31 cellular contexts compared by ENCODE assay signal in the genomic region with DNA sequence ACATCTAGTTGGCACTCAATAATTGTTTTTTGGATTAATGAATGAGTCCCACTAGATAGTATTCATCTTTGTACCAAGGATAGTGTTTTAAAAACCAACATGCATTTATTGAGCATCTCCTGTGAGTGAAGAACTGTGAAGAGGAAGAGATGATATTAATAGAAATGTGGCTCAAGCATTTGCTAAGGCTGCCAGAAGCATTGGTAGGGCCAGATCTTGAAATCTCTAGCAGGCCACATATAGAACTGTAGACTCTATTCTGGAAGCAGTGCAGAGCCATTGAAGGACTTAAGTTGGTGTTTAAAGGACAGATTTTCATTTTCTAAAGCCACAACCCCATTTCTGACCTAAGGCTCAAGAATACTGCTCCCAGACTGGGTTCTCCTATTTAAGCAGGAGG.
"Had no signal": no experiment of that assay in that cellular context is flagged by ENCODE, and none has a peak within 500 bp of the region (broad histone marks: within the 10 kb centered on the region; RNA-seq: fewer than 3 reads in every experiment).

No MANE protein-coding gene starts in this region.

- H3K27ac ChIP-seq: adrenal gland, ascending aorta, body of pancreas, brain microvascular endothelial cell, breast epithelium, cardiac muscle cell had no signal

- H3K4me1 ChIP-seq: adrenal gland, ascending aorta, body of pancreas, breast epithelium had no signal

- H3K36me3 ChIP-seq: adrenal gland, ascending aorta, brain microvascular endothelial cell, breast epithelium, cardiac muscle cell had no signal

- H3K9me3 ChIP-seq: adrenal gland, body of pancreas had no signal

- H3K4me3 ChIP-seq: adrenal gland, ascending aorta, body of pancreas, breast epithelium, cardiac muscle cell had no signal

- ATAC-seq: activated naive CD4-positive, alpha-beta T cell treated with anti-CD3 and anti-CD28 coated beads, Interleukin-2, amount 50 U/mL, for 72 hours; activated naive CD8-positive, alpha-beta T cell treated with anti-CD3 and anti-CD28 coated beads, Interleukin-2, amount 50 U/mL, for 24 hours; activated T-cell treated with anti-CD3 and anti-CD28 coated beads, Interleukin-2, amount 50 U/mL, for 4 hours; activated T-cell treated with anti-CD3 and anti-CD28 coated beads, Interleukin-2, amount 50 U/mL, for 72 hours; activated T-helper 17 cell treated with anti-CD3 and anti-CD28 coated beads, Interleukin-2, amount 50 U/mL, for 72 hours; body of pancreas had no signal

- DNase-seq: activated effector memory CD4-positive, alpha-beta T cell treated with anti-CD3 and anti-CD28 coated beads, Interleukin-2, amount 50 U/mL, for 16 hours; activated effector memory CD4-positive, alpha-beta T cell treated with Interleukin-2 at 50 U/mL for 16 hours; activated gamma-delta T cell; activated gamma-delta T cell treated with Interleukin-2 at 50 U/mL for 16 hours; activated naive CD4-positive, alpha-beta T cell; activated naive CD4-positive, alpha-beta T cell treated with anti-CD3 and anti-CD28 coated beads for 36 hours; activated naive CD4-positive, alpha-beta T cell treated with anti-CD3 and anti-CD28 coated beads, Interleukin-2, amount 10 ng/mL, durations not matched to agents 7 days and 5 days; activated naive CD4-positive, alpha-beta T cell treated with anti-CD3 and anti-CD28 coated beads, Interleukin-2, amount 50 U/mL, for 16 hours; activated naive CD4-positive, alpha-beta T cell treated with Interleukin-2 at 50 U/mL for 16 hours; activated naive CD8-positive, alpha-beta T cell treated with anti-CD3 and anti-CD28 coated beads for 36 hours; activated naive CD8-positive, alpha-beta T cell treated with anti-CD3 and anti-CD28 coated beads, Interleukin-2, amount 10 ng/mL, durations not matched to agents 7 days and 5 days; activated naive CD8-positive, alpha-beta T cell treated with anti-CD3 and anti-CD28 coated beads, Interleukin-2, amount 50 U/mL, for 24 hours; activated T-cell treated with anti-CD3 and anti-CD28 coated beads, Interleukin-2, amount 50 U/mL, for 24 hours; activated T-cell treated with anti-CD3 and anti-CD28 coated beads, Interleukin-2, amount 50 U/mL, for 4 hours; activated T-cell treated with anti-CD3 and anti-CD28 coated beads, Interleukin-2, amount 50 U/mL, for 48 hours; activated T-cell treated with anti-CD3 and anti-CD28 coated beads, Interleukin-2, amount 50 U/mL, for 72 hours; adrenal gland; amniotic stem cell; amygdala; anterior cingulate cortex; aorta; body of pancreas; brain microvascular endothelial cell; caudate nucleus; central memory CD4-positive, alpha-beta T cell; cerebellar nuclear complex had no signal

- H3K27me3 ChIP-seq: adrenal gland, ascending aorta, body of pancreas, brain microvascular endothelial cell, breast epithelium, cardiac muscle cell had no signal
